ENCODE assay signal across 21 cellular contexts in the genomic region with DNA sequence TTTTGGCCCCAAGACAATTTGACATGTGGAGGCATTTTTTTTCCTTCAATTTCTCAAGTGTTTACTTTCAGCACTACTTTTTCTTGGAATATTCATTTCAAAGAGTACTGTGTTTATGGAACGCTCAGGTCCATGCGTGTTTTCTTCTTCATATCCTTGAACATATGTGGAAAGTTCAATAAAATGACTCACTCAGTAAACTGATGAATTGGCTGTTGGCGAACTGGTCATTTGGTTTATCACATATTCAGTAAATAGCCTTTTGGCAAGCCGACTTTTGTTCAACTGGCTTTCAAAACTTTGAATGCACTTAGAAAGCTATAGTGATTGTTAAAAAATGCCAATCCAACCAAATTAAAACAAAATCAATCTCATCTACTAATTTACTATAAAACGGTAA.
"Had no signal": no experiment of that assay in that cellular context is flagged by ENCODE, and none has a peak within 500 bp of the region (broad histone marks: within the 10 kb centered on the region; RNA-seq: fewer than 3 reads in every experiment).

No MANE protein-coding gene starts in this region.

- H3K27me3 ChIP-seq: brain microvascular endothelial cell, ovary, thyroid gland had no signal

- H3K4me3 ChIP-seq: coronary artery, gastroesophageal sphincter, ovary, sigmoid colon, spleen, thyroid gland had no signal

- H3K4me1 ChIP-seq: gastroesophageal sphincter, sigmoid colon, spleen, thyroid gland had no signal

- H3K27ac ChIP-seq: brain microvascular endothelial cell, coronary artery, gastroesophageal sphincter, ovary, sigmoid colon, spleen, thyroid gland, VCaP had no signal

- H3K9me3 ChIP-seq: gastroesophageal sphincter, heart right ventricle, ovary, sigmoid colon, thyroid gland had no signal

- ATAC-seq: activated naive CD8-positive, alpha-beta T cell treated with anti-CD3 and anti-CD28 coated beads, Interleukin-2, amount 50 U/mL, for 24 hours; activated T-cell treated with anti-CD3 and anti-CD28 coated beads, Interleukin-2, amount 50 U/mL, for 4 hours; gastroesophageal sphincter; naive thymus-derived CD8-positive, alpha-beta T cell had no signal

- DNase-seq: activated CD4-positive, alpha-beta T cell treated with anti-CD3 and anti-CD28 coated beads, Interleukin-2, amount 50 U/mL, for 1 hour; activated CD4-positive, CD25-positive, alpha-beta regulatory T cell treated with anti-CD3 and anti-CD28 coated beads, Interleukin-2, amount 50 U/mL, for 72 hours; activated CD8-positive, alpha-beta memory T cell treated with anti-CD3 and anti-CD28 coated beads, Interleukin-2, amount 50 U/mL, for 4 hours; activated naive CD4-positive, alpha-beta T cell treated with anti-CD3 and anti-CD28 coated beads for 36 hours; activated naive CD8-positive, alpha-beta T cell treated with anti-CD3 and anti-CD28 coated beads, Interleukin-2, amount 50 U/mL, for 24 hours; activated T-cell treated with anti-CD3 and anti-CD28 coated beads, Interleukin-2, amount 50 U/mL, for 4 hours; anterior cingulate cortex; brain microvascular endothelial cell; heart right ventricle; immature natural killer cell; naive thymus-derived CD8-positive, alpha-beta T cell; ovary; sigmoid colon; spleen; stimulated activated CD8-positive, alpha-beta memory T cell treated with anti-CD3 and anti-CD28 coated beads, Interleukin-4, amount 100 ng/mL, for 48 hours; stimulated activated naive CD4-positive, alpha-beta T cell; T-helper 2 cell; thyroid gland had no signal

- H3K36me3 ChIP-seq: brain microvascular endothelial cell, gastroesophageal sphincter, heart right ventricle, ovary, sigmoid colon, spleen, thyroid gland had no signal
